Comparison of ENCODE assay signal across 12 cellular contexts in the genomic region with DNA sequence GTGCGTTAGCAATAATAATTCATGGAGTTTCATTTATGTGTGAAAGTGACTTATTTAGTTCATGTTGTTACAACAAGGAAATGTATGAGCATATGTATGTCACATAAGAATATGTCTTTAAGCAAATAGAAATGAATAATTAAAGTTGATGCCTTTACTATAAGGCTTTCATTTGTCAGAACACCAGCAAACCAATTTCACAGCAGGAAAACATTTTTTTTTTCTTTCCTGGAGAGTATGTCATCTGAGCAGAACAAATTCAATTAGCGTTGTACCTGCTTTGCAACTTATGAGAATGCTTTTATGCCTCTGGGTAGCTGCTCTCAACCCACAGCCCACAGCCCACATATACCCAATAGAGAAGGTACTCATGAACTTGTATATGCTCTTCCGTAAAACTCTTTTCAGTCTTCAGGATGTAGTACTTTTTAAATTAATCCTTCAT. TPM values are rescaled to one million over a fixed set of nuclear protein-coding genes. Genes with fewer than 3 reads are reported as not detected.
DNase-seq lines count a peak whose midpoint lies in the region; ATAC-seq and TF ChIP-seq lines count a peak whose summit lies in the region.
"Had no signal": no experiment of that assay in that cellular context is flagged by ENCODE, and none has a peak within 500 bp of the region (broad histone marks: within the 10 kb centered on the region; RNA-seq: fewer than 3 reads in every experiment).

No MANE protein-coding gene starts in this region.

- H3K36me3 ChIP-seq in OCI-LY7 (ENCODE audit: insufficient read depth, low read length) (no peaks in the 10 kb centered on the region), right atrium auricular region (no peaks in the 10 kb centered on the region)
- H3K36me3 ChIP-seq: adrenal gland, heart right ventricle, vagina had no signal

- H2AFZ ChIP-seq in OCI-LY7 (ENCODE audit: low read length): peak overlapping the region; percentile 56; the same call in 1 of the 2 replicates

- peaks cover 13% of the 10 kb centered on the region for H3K4me1 Mint-ChIP-seq in stimulated activated naive CD8-positive, alpha-beta T cell treated with anti-CD3 and anti-CD28 coated beads, Interleukin-15, amount 100 ng/mL, for 72 hours

- no peaks in the 10 kb centered on the region for H3K9me3 Mint-ChIP-seq in stimulated activated naive CD8-positive, alpha-beta T cell treated with anti-CD3 and anti-CD28 coated beads, Interleukin-15, amount 100 ng/mL, for 72 hours

- intact Hi-C loops in OCI-LY7 (cut with micrococcal nuclease; ENCODE audit: unreplicated experiment): loop anchor here (1.0 to 5.0 kb wide), 7 partner anchors 47 to 652 kb away; a partner anchor contains a TSS

- H3K4me1 ChIP-seq in OCI-LY7 (ENCODE audit: insufficient read depth, low read length, poor library complexity, severe bottlenecking): no peaks in the 10 kb centered on the region
- H3K4me1 ChIP-seq in right atrium auricular region: no peaks in the 10 kb centered on the region
- H3K4me1 ChIP-seq: adrenal gland, vagina had no signal

- BruUV-seq in OCI-LY7 (replicated peaks; lab: Mats Ljungman, UMichigan): no TSS peak

- no peak overlapping the region for H3K4me3 ChIP-seq in OCI-LY7 (ENCODE audit: low read depth, low read length, poor library complexity, severe bottlenecking)
- H3K4me3 ChIP-seq in right atrium auricular region: no peak overlapping the region
- H3K4me3 ChIP-seq: adrenal gland, heart right ventricle, vagina had no signal

- CTCF ChIA-PET in OCI-LY7 (lab: Charles Lee; ENCODE audit: unreplicated experiment): no interaction called here

- H3K27me3 ChIP-seq in right atrium auricular region: no peaks in the 10 kb centered on the region
- H3K27me3 ChIP-seq: adrenal gland, heart right ventricle, vagina had no signal

- H3K27ac ChIP-seq in OCI-LY7 (ENCODE audit: low read depth, low read length, poor library complexity, severe bottlenecking): no peak overlapping the region
- H3K27ac ChIP-seq in right atrium auricular region: no peak overlapping the region
- H3K27ac ChIP-seq: adrenal gland, heart right ventricle, vagina had no signal

- POLR2A ChIA-PET in OCI-LY7 (lab: Charles Lee): interaction anchor here (0.7 to 1.3 kb wide), 2 partner anchors 311 to 330 kb away, joined by 3 to 5 read pairs; no protein-coding TSS in a partner anchor

- H3K9me3 ChIP-seq in OCI-LY7 (ENCODE audit: low read length) (no peaks in the 10 kb centered on the region), right atrium auricular region (no peaks in the 10 kb centered on the region)
- H3K9me3 ChIP-seq: adrenal gland, heart right ventricle, vagina had no signal

- peak; percentile 85 for ATAC-seq in stimulated activated naive CD8-positive, alpha-beta T cell treated with anti-CD3 and anti-CD28 coated beads, Interleukin-15, amount 100 ng/mL, for 72 hours
- no peak for ATAC-seq in HG02763 (IDR thresholded peaks at IDR 0.05; ENCODE audit: unreplicated experiment)

- no peak overlapping the region for H3K4me2 ChIP-seq in OCI-LY7 (ENCODE audit: low read length)

- no peaks in the 10 kb centered on the region for H3K79me2 ChIP-seq in OCI-LY7 (ENCODE audit: insufficient read depth, low read depth, low read length)

- H3K27me3 Mint-ChIP-seq in stimulated activated naive CD8-positive, alpha-beta T cell treated with anti-CD3 and anti-CD28 coated beads, Interleukin-15, amount 100 ng/mL, for 72 hours: no peaks in the 10 kb centered on the region

- no peaks in the 10 kb centered on the region for H4K20me1 ChIP-seq in OCI-LY7 (ENCODE audit: insufficient read depth, low read length)

- H3K4me3 Mint-ChIP-seq in stimulated activated naive CD8-positive, alpha-beta T cell treated with anti-CD3 and anti-CD28 coated beads, Interleukin-15, amount 100 ng/mL, for 72 hours: peak overlapping the region; percentile 55 to 67

- no peaks in the 10 kb centered on the region for H3K9me2 ChIP-seq in OCI-LY7 (ENCODE audit: insufficient read depth, low read length)

- H3K27ac Mint-ChIP-seq in stimulated activated naive CD8-positive, alpha-beta T cell treated with anti-CD3 and anti-CD28 coated beads, Interleukin-15, amount 100 ng/mL, for 72 hours: peak overlapping the region; percentile 12 to 90

- DNase-seq in stimulated activated CD4-positive, alpha-beta T cell treated with anti-CD3 and anti-CD28 coated beads, Interleukin-15, amount 100 ng/mL, for 24 hours: peak; percentile 13
- DNase-seq in stimulated activated CD4-positive, alpha-beta T cell treated with anti-CD3 and anti-CD28 coated beads, Interleukin-2, amount 100 ng/mL, for 48 hours: no peak
- DNase-seq in OCI-LY7 (ENCODE audit: low spot score) (no peak), COLO668 (lab: John Stamatoyannopoulos, UW; ENCODE audit: unreplicated experiment) (no peak), right atrium auricular region (ENCODE audit: low spot score) (no peak)
- peak; percentile 14 for DNase-seq in activated naive CD4-positive, alpha-beta T cell treated with anti-CD3 and anti-CD28 coated beads, Interleukin-2, amount 50 U/mL, for 16 hours
- peak in 1 of 2 donors; percentile 34 for DNase-seq in stimulated activated naive CD8-positive, alpha-beta T cell treated with anti-CD3 and anti-CD28 coated beads, Interleukin-15, amount 100 ng/mL, for 72 hours

- TF ChIP-seq CTCF in OCI-LY7 (conservative IDR thresholded peaks at IDR 0.05; ENCODE audit: low read length) (no peak), right atrium auricular region (IDR thresholded peaks at IDR 0.05) (no peak)

RNA-seq across cellular contexts. Expression of a gene that starts 26.3 kb away (rescaled TPM):
- not detected in 2 replicates for total RNA-seq in OCI-LY7 (2014; rRNA removed; shearing (Covaris generic))
- total RNA-seq in OCI-LY7 (2022): not detected in 2 replicates
- total RNA-seq in right atrium auricular region: not detected
- total RNA-seq: H4, vagina had no signal

RNA-seq across cellular contexts. Expression of a gene that starts 46.9 kb away (rescaled TPM):
- 5.2 and 6.6 TPM in 2 replicates for total RNA-seq in OCI-LY7 (2014; rRNA removed; shearing (Covaris generic))
- total RNA-seq in OCI-LY7 (2022): 31.3 and 32.1 TPM in 2 replicates
- 1 to 10 TPM; 6.4 to 6.6 TPM for total RNA-seq in right atrium auricular region

Comparison
In these comparisons a context has a peak if more than half of its experiments do, and no peak if none do; other contexts are left out.
1. DNase-seq: peak in stimulated activated CD4-positive, alpha-beta T cell treated with anti-CD3 and anti-CD28 coated beads, Interleukin-15, amount 100 ng/mL, for 24 hours (single experiment) and activated naive CD4-positive, alpha-beta T cell treated with anti-CD3 and anti-CD28 coated beads, Interleukin-2, amount 50 U/mL, for 16 hours (single experiment); none in stimulated activated CD4-positive, alpha-beta T cell treated with anti-CD3 and anti-CD28 coated beads, Interleukin-2, amount 100 ng/mL, for 48 hours (0 of 2), OCI-LY7 (single experiment), COLO668 (single experiment) and right atrium auricular region (single experiment).